1 cellular context compared by ENCODE assay signal in genomic region chrX:2608638-2609430, GRCh38.
A peak's percentile ranks its signal among the peaks of the same experiment; 100 is the strongest.
TF ChIP-seq lines count a peak whose summit lies in the region.

No MANE protein-coding gene starts in this region.

TF ChIP-seq in HepG2, 621 proteins besides CTCF, POLR2A, EP300 and RAD21 (continued from another document and continues in another):
- TF ChIP-seq NCOA2 (CRISPR knock-in tag; IDR thresholded peaks at IDR 0.05) (no peak), NR1H2 (CRISPR knock-in tag; IDR thresholded peaks at IDR 0.05; ENCODE audit: borderline replicate concordance, low read depth) (no peak), TRIM22 (IDR thresholded peaks at IDR 0.05) (no peak), AKNA (CRISPR knock-in tag; IDR thresholded peaks at IDR 0.05; ENCODE audit: borderline replicate concordance) (no peak), ARID3A (IDR thresholded peaks at IDR 0.05; ENCODE audit: low read depth, low read length) (no peak), ZMYM3 (CRISPR knock-in tag; IDR thresholded peaks at IDR 0.05) (no peak), ZFP41 (CRISPR knock-in tag; IDR thresholded peaks at IDR 0.05; ENCODE audit: borderline replicate concordance) (no peak; the same call in 1 of the 2 replicates), ARNT (IDR thresholded peaks at IDR 0.05) (no peak), SPEN (CRISPR knock-in tag; IDR thresholded peaks at IDR 0.05; ENCODE audit: low read depth) (no peak), DNMT3B (CRISPR knock-in tag; conservative IDR thresholded peaks at IDR 0.05) (no peak), FOXO4 (CRISPR knock-in tag; conservative IDR thresholded peaks at IDR 0.05) (no peak), ZMAT3 (CRISPR knock-in tag; conservative IDR thresholded peaks at IDR 0.05) (no peak), MATR3 (CRISPR knock-in tag; IDR thresholded peaks at IDR 0.05) (no peak), ZSCAN31 (CRISPR knock-in tag; IDR thresholded peaks at IDR 0.05; ENCODE audit: low read depth) (no peak), DRAP1 (CRISPR knock-in tag; IDR thresholded peaks at IDR 0.05) (no peak), ZSCAN25 (CRISPR knock-in tag; IDR thresholded peaks at IDR 0.05) (peak; percentile 88), EED (CRISPR knock-in tag; IDR thresholded peaks at IDR 0.05) (no peak), BORCS8-MEF2B (CRISPR knock-in tag; IDR thresholded peaks at IDR 0.05) (no peak), SOX5 (CRISPR knock-in tag; IDR thresholded peaks at IDR 0.05; ENCODE audit: borderline replicate concordance) (no peak), ZNF562 (CRISPR knock-in tag; IDR thresholded peaks at IDR 0.05; ENCODE audit: borderline replicate concordance) (no peak), ZEB1 (IDR thresholded peaks at IDR 0.05; ENCODE audit: insufficient replicate concordance, low read depth) (no peak), ZNF740 (CRISPR knock-in tag; IDR thresholded peaks at IDR 0.05) (peak; percentile 86), MTERF4 (CRISPR knock-in tag; IDR thresholded peaks at IDR 0.05) (no peak), ZFP36L1 (CRISPR knock-in tag; IDR thresholded peaks at IDR 0.05) (no peak), RFXAP (CRISPR knock-in tag; IDR thresholded peaks at IDR 0.05; ENCODE audit: borderline replicate concordance) (no peak), KIAA2018 (CRISPR knock-in tag; IDR thresholded peaks at IDR 0.05; ENCODE audit: borderline replicate concordance) (no peak), SALL1 (CRISPR knock-in tag; IDR thresholded peaks at IDR 0.05) (no peak), ZBED4 (CRISPR knock-in tag; IDR thresholded peaks at IDR 0.05; ENCODE audit: borderline replicate concordance) (no peak)
